ENCODE assay signal across 8 cellular contexts in the genomic region with DNA sequence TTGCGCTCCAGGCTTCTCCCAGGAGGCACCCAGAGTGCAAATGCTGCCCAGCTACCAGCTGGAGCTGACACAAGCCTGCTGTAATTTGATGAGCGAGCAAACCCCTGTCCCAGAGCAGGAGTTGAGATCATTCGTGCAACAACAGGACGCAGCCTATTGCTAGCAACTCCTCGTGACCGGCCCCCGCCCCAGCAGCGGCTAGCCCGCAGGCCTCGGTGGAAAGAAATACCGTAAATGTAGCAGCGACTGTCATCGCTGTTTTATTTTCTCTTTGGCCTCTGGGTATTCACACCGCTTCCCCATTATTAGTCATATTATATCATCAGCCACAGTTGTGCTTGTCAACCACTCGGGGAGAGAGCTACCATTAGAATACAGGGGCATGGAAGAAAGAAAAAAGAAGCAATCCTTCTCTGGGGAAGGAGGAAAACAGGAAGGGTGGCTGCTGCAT. TPM values are rescaled to one million over a fixed set of nuclear protein-coding genes. Genes with fewer than 3 reads are reported as not detected.
DNase-seq lines count a peak whose midpoint lies in the region; ATAC-seq and TF ChIP-seq lines count a peak whose summit lies in the region.

No MANE protein-coding gene starts in this region.

- TF ChIP-seq CTCF in foreskin fibroblast (IDR thresholded peaks at IDR 0.05; ENCODE audit: low read depth, low read length) = no peak

- peak; percentile 97 for DNase-seq in LHCN-M2 (ENCODE audit: low read depth)
- DNase-seq in activated CD4-positive, alpha-beta memory T cell treated with anti-CD3 and anti-CD28 coated beads for 36 hours = peak; percentile 57
- DNase-seq in foreskin fibroblast = peak; percentile 87
- peak; percentile 19 to 21 for DNase-seq in stimulated activated CD8-positive, alpha-beta memory T cell treated with anti-CD3 and anti-CD28 coated beads, Interleukin-15, amount 100 ng/mL, for 48 hours (ENCODE audit: low read depth in 2 of 2)
- no peak for DNase-seq in inferior parietal cortex (ENCODE audit: extremely low spot score)
- DNase-seq in NCI-H2196 treated with DMSO at 0.1 percent for 48 hours (lab: John Stamatoyannopoulos, UW; ENCODE audit: unreplicated experiment) = no peak

- H3K27me3 Mint-ChIP-seq in activated CD4-positive, alpha-beta memory T cell treated with anti-CD3 and anti-CD28 coated beads for 36 hours = no peaks in the 10 kb centered on the region

- peak overlapping the region; percentile 61 for H3K27ac Mint-ChIP-seq in activated CD4-positive, alpha-beta memory T cell treated with anti-CD3 and anti-CD28 coated beads for 36 hours

- H3K36me3 Mint-ChIP-seq in activated CD4-positive, alpha-beta memory T cell treated with anti-CD3 and anti-CD28 coated beads for 36 hours = no peaks in the 10 kb centered on the region

- ATAC-seq in GM19455 (IDR thresholded peaks at IDR 0.05; ENCODE audit: unreplicated experiment) (no peak), HG03354 (IDR thresholded peaks at IDR 0.05; ENCODE audit: poor library complexity, severe bottlenecking, unreplicated experiment) (no peak)

- peaks cover 8% of the 10 kb centered on the region for H3K4me1 Mint-ChIP-seq in activated CD4-positive, alpha-beta memory T cell treated with anti-CD3 and anti-CD28 coated beads for 36 hours (ENCODE audit: low read depth)

- POLR2A ChIA-PET in activated CD4-positive, alpha-beta memory T cell treated with anti-CD3 and anti-CD28 coated beads for 36 hours (lab: Charles Lee) = no interaction called here

- no peaks in the 10 kb centered on the region for H3K9me3 Mint-ChIP-seq in activated CD4-positive, alpha-beta memory T cell treated with anti-CD3 and anti-CD28 coated beads for 36 hours

- H3K4me3 Mint-ChIP-seq in activated CD4-positive, alpha-beta memory T cell treated with anti-CD3 and anti-CD28 coated beads for 36 hours = no peak overlapping the region

- peak overlapping the region; percentile 22 to 26 for H3K4me3 ChIP-seq in foreskin fibroblast (ENCODE audit: low read depth in 1 of 2, low read length in 2 of 2)

- CTCF ChIA-PET in activated CD4-positive, alpha-beta memory T cell treated with anti-CD3 and anti-CD28 coated beads for 36 hours (lab: Charles Lee) = no interaction called here

- intact Hi-C loops in activated CD4-positive, alpha-beta memory T cell treated with anti-CD3 and anti-CD28 coated beads for 36 hours (cut with micrococcal nuclease) = no loop called here

RNA-seq across cellular contexts. Expression of gene ATXN10, which starts 59.2 kb away (rescaled TPM):
- total RNA-seq in LHCN-M2 (2014; rRNA removed) = 73.0 and 98.0 TPM in 2 replicates
- 199 TPM for polyA plus RNA-seq in LHCN-M2 (2012)
- total RNA-seq in activated CD4-positive, alpha-beta memory T cell treated with anti-CD3 and anti-CD28 coated beads for 36 hours = 10 to 100 TPM; 88.6 to 89.9 TPM

Comparison
In these comparisons a context has a peak if more than half of its experiments do, and no peak if none do; other contexts are left out.
1. DNase-seq: peak in LHCN-M2 (single experiment), activated CD4-positive, alpha-beta memory T cell treated with anti-CD3 and anti-CD28 coated beads for 36 hours (single experiment), foreskin fibroblast (2 of 2) and stimulated activated CD8-positive, alpha-beta memory T cell treated with anti-CD3 and anti-CD28 coated beads, Interleukin-15, amount 100 ng/mL, for 48 hours (2 of 2); none in inferior parietal cortex (single experiment) and NCI-H2196 treated with DMSO at 0.1 percent for 48 hours (single experiment).